ENCODE assay signal across 23 cellular contexts in genomic region chr5:180350711-180351110, GRCh38. TPM values are rescaled to one million over a fixed set of nuclear protein-coding genes. Genes with fewer than 3 reads are reported as not detected.
DNase-seq lines count a peak whose midpoint lies in the region; ATAC-seq and TF ChIP-seq lines count a peak whose summit lies in the region.
"Had no signal": no experiment of that assay in that cellular context is flagged by ENCODE, and none has a peak within 500 bp of the region (broad histone marks: within the 10 kb centered on the region; RNA-seq: fewer than 3 reads in every experiment).

No MANE protein-coding gene starts in this region.

- H3K9me3 Mint-ChIP-seq in GM23338 (no peaks in the 10 kb centered on the region), glutamatergic neuron (ENCODE audit: unreplicated experiment) (peaks cover 13% of the 10 kb centered on the region), osteocyte (ENCODE audit: unreplicated experiment) (no peaks in the 10 kb centered on the region)
- H3K9me3 Mint-ChIP-seq: activated T-cell treated with anti-CD3 and anti-CD28 coated beads, Interleukin-2, amount 50 U/mL, for 24 hours; stimulated activated memory B cell treated with anti-CD40 and anti-IgM and Interleukin-4, amounts not matched to agents 10 μg/mL and 1 μg/mL and 100 μg/mL, for 72 hours had no signal

- H3K4me1 ChIP-seq in GM23338 (ENCODE audit: insufficient read depth) (peaks cover 67% of the 10 kb centered on the region), adipocyte (ENCODE audit: control insufficient read depth, insufficient read depth, low read length) (peaks cover 31% of the 10 kb centered on the region), SJCRH30 (no peaks in the 10 kb centered on the region)
- H3K4me1 ChIP-seq: foreskin keratinocyte had no signal

- H3K27ac ChIP-seq in GM23338 (ENCODE audit: low read depth), result peak overlapping the region; percentile 80
- no peak overlapping the region for H3K27ac ChIP-seq in SJCRH30
- H3K27ac ChIP-seq: colonic mucosa, foreskin keratinocyte, VCaP had no signal

- H3K27me3 ChIP-seq in GM23338 (ENCODE audit: insufficient read depth) (peaks cover 23% of the 10 kb centered on the region), adipocyte (replicated peaks; ENCODE audit: control insufficient read depth, insufficient read depth, low read length) (peaks cover 9% of the 10 kb centered on the region), SJCRH30 (peaks cover 7% of the 10 kb centered on the region; the same call in 1 of the 2 replicates)

- H3K27ac Mint-ChIP-seq in GM23338, result no peak overlapping the region
- peak overlapping the region; percentile 2 for H3K27ac Mint-ChIP-seq in glutamatergic neuron (ENCODE audit: unreplicated experiment)
- H3K27ac Mint-ChIP-seq in osteocyte (ENCODE audit: unreplicated experiment), result no peak overlapping the region
- H3K27ac Mint-ChIP-seq: activated T-cell treated with anti-CD3 and anti-CD28 coated beads, Interleukin-2, amount 50 U/mL, for 24 hours; stimulated activated memory B cell treated with anti-CD40 and anti-IgM and Interleukin-4, amounts not matched to agents 10 μg/mL and 1 μg/mL and 100 μg/mL, for 72 hours had no signal

- DNase-seq in GM23338 (ENCODE audit: low spot score) (no peak), adipocyte (ENCODE audit: low read depth) (no peak), glutamatergic neuron (no peak), osteocyte (ENCODE audit: extremely low spot score, unreplicated experiment) (no peak), SJCRH30 (no peak)
- DNase-seq in activated CD8-positive, alpha-beta memory T cell treated with anti-CD3 and anti-CD28 coated beads, Interleukin-2, amount 50 U/mL, for 4 hours, result no peak
- DNase-seq: activated CD4-positive, alpha-beta T cell treated with anti-CD3 and anti-CD28 coated beads, Interleukin-2, amount 50 U/mL, for 4 hours; activated naive CD4-positive, alpha-beta T cell treated with Interleukin-2 at 50 U/mL for 16 hours; activated T-cell treated with anti-CD3 and anti-CD28 coated beads, Interleukin-2, amount 50 U/mL, for 24 hours; colonic mucosa; COR-L47; DND-41; foreskin keratinocyte; left colon; NCI-H2107; NCI-H526; occipital lobe; SHP77 treated with DMSO at 0.1 percent for 48 hours had no signal

- H2AFZ ChIP-seq in GM23338, result no peak overlapping the region

- H3K27me3 Mint-ChIP-seq in GM23338 (ENCODE audit: insufficient read depth, low read depth, poor library complexity), result peaks cover 25% of the 10 kb centered on the region
- H3K27me3 Mint-ChIP-seq in glutamatergic neuron (ENCODE audit: unreplicated experiment), result peaks cover 12% of the 10 kb centered on the region
- H3K27me3 Mint-ChIP-seq in osteocyte (ENCODE audit: unreplicated experiment), result no peaks in the 10 kb centered on the region

- peaks cover 52% of the 10 kb centered on the region for H3K36me3 Mint-ChIP-seq in GM23338 (ENCODE audit: low read depth)
- no peaks in the 10 kb centered on the region for H3K36me3 Mint-ChIP-seq in glutamatergic neuron (ENCODE audit: unreplicated experiment)
- peaks cover 9% of the 10 kb centered on the region for H3K36me3 Mint-ChIP-seq in osteocyte (ENCODE audit: unreplicated experiment)
- H3K36me3 Mint-ChIP-seq: stimulated activated memory B cell treated with anti-CD40 and anti-IgM and Interleukin-4, amounts not matched to agents 10 μg/mL and 1 μg/mL and 100 μg/mL, for 72 hours had no signal

- H3K4me3 Mint-ChIP-seq in GM23338 (peak overlapping the region; percentile 90), glutamatergic neuron (ENCODE audit: unreplicated experiment) (peak overlapping the region; percentile 39), osteocyte (ENCODE audit: unreplicated experiment) (peak overlapping the region; percentile 86)
- H3K4me3 Mint-ChIP-seq: activated T-cell treated with anti-CD3 and anti-CD28 coated beads, Interleukin-2, amount 50 U/mL, for 24 hours; stimulated activated memory B cell treated with anti-CD40 and anti-IgM and Interleukin-4, amounts not matched to agents 10 μg/mL and 1 μg/mL and 100 μg/mL, for 72 hours had no signal

- peak overlapping the region; percentile 37 for H3K9ac ChIP-seq in adipocyte (ENCODE audit: low read length)

- H3F3A ChIP-seq in GM23338 (replicated peaks; ENCODE audit: low read depth), result no peaks in the 10 kb centered on the region

- peaks cover 38% of the 10 kb centered on the region for H4K20me1 ChIP-seq in GM23338 (replicated peaks; ENCODE audit: insufficient read depth)

- no peaks in the 10 kb centered on the region for H3K9me3 ChIP-seq in adipocyte (ENCODE audit: control insufficient read depth, low read length)
- no peaks in the 10 kb centered on the region for H3K9me3 ChIP-seq in SJCRH30 (replicated peaks)
- H3K9me3 ChIP-seq: colonic mucosa had no signal

- H3K36me3 ChIP-seq in GM23338 (ENCODE audit: insufficient read depth) (no peaks in the 10 kb centered on the region), adipocyte (ENCODE audit: control insufficient read depth, insufficient read depth, low read length, severe bottlenecking) (no peaks in the 10 kb centered on the region), SJCRH30 (no peaks in the 10 kb centered on the region)
- H3K36me3 ChIP-seq: colonic mucosa had no signal

- H3K4me2 ChIP-seq in GM23338, result peak overlapping the region; percentile 94

- ATAC-seq in GM23338 (no peak; the same call in 2 of the 3 replicates), HG02973 (IDR thresholded peaks at IDR 0.05; ENCODE audit: unreplicated experiment) (no peak)
- ATAC-seq: foreskin keratinocyte; left colon; stimulated activated memory B cell treated with anti-CD40 and anti-IgM and Interleukin-4, amounts not matched to agents 10 μg/mL and 1 μg/mL and 100 μg/mL, for 72 hours had no signal

- H3K4me3 ChIP-seq in GM23338 (peak overlapping the region; percentile 89), adipocyte (ENCODE audit: low read length) (peak overlapping the region; percentile 89), SJCRH30 (no peak overlapping the region)
- H3K4me3 ChIP-seq: colonic mucosa had no signal

- peaks cover 73% of the 10 kb centered on the region for H3K79me2 ChIP-seq in GM23338 (replicated peaks; ENCODE audit: insufficient read depth)

- TF ChIP-seq CTCF in GM23338 (conservative IDR thresholded peaks at IDR 0.05; ENCODE audit: low read depth in 2 of 2), result no peak
- TF ChIP-seq CTCF in glutamatergic neuron (IDR thresholded peaks at IDR 0.05; ENCODE audit: partially characterized antibody, unreplicated experiment), result no peak
- no peak for TF ChIP-seq CTCF in osteocyte (IDR thresholded peaks at IDR 0.05)

- H3K9me2 ChIP-seq in GM23338 (ENCODE audit: insufficient read depth), result no peaks in the 10 kb centered on the region

- H3K4me1 Mint-ChIP-seq in GM23338, result peaks cover 61% of the 10 kb centered on the region
- H3K4me1 Mint-ChIP-seq in glutamatergic neuron (ENCODE audit: low read depth, unreplicated experiment), result peaks cover 20% of the 10 kb centered on the region
- peaks cover 48% of the 10 kb centered on the region for H3K4me1 Mint-ChIP-seq in osteocyte (ENCODE audit: unreplicated experiment)

TF ChIP-seq in GM23338, 12 proteins besides CTCF, POLR2A, EP300 and RAD21 (continues in another document):
- TF ChIP-seq STAT1 (IDR thresholded peaks at IDR 0.05; ENCODE audit: unreplicated experiment) (no peak), NANOG (IDR thresholded peaks at IDR 0.05; ENCODE audit: borderline replicate concordance) (no peak)

RNA-seq across cellular contexts. Expression of gene GFPT2, which starts 2.4 kb away (rescaled TPM):
- total RNA-seq in GM23338 (2014; rRNA removed; shearing (Covaris generic)), result 103 and 120 TPM in 2 replicates
- polyA plus RNA-seq in GM23338 (2016; fragmentation: Nextera tagmentation; extraction: Ambion mirVana), result 74.6 and 82.6 TPM in 2 replicates
- total RNA-seq in glutamatergic neuron (ENCODE audit: unreplicated experiment) (11.6 TPM), osteocyte (70.7 and 80.0 TPM in 2 replicates)
- total RNA-seq in SJCRH30 (2014; rRNA removed; shearing (Covaris generic)), result 0.47 and 1.1 TPM in 2 replicates
- total RNA-seq: OCI-LY7; T-helper 1 cell treated with Interleukin-12 subunit alpha and Interleukin-12 subunit beta and Interleukin-4 antibody, amounts not matched to agents 30 ng/mL and 1 ng/mL, for 36 hours had no signal

RNA-seq across cellular contexts. Expression of gene MAPK9, which starts 58.8 kb away (rescaled TPM):
- total RNA-seq in GM23338 (2014; rRNA removed; shearing (Covaris generic)), result 27.8 and 37.0 TPM in 2 replicates
- polyA plus RNA-seq in GM23338 (2016; fragmentation: Nextera tagmentation; extraction: Ambion mirVana), result 13.6 and 16.8 TPM in 2 replicates
- 47.4 TPM for total RNA-seq in glutamatergic neuron (ENCODE audit: unreplicated experiment)
- 30.0 and 31.8 TPM in 2 replicates for total RNA-seq in osteocyte
- total RNA-seq in SJCRH30 (2014; rRNA removed; shearing (Covaris generic)), result 44.5 and 46.6 TPM in 2 replicates

Comparison
In these comparisons a context has a peak if more than half of its experiments do, and no peak if none do; other contexts are left out.
1. H3K4me3 Mint-ChIP-seq: peak in every context shown above with its lines; median percentile 90 in GM23338; 86 in osteocyte; 39 in glutamatergic neuron.